Comparison of ENCODE assay signal across 7 cellular contexts in genomic region chr3:50932918-50933317, GRCh38.
DNase-seq lines count a peak whose midpoint lies in the region; ATAC-seq and TF ChIP-seq lines count a peak whose summit lies in the region.
"Not testable (repeated sequence)": the region's sequence is repeated elsewhere in the genome, so short reads cannot be mapped to it uniquely, and the experiment has no call there.

No MANE protein-coding gene starts in this region.

- H3K4me2 ChIP-seq in mammary epithelial cell (ENCODE audit: insufficient read depth, low read depth, low read length), result not testable (repeated sequence)

- not testable (repeated sequence) for H4K20me1 ChIP-seq in mammary epithelial cell (ENCODE audit: insufficient read depth, low read length)

- H3K27me3 ChIP-seq in mammary epithelial cell (ENCODE audit: insufficient read depth, low read length), result not testable (repeated sequence)

- TF ChIP-seq CTCF in mammary epithelial cell (conservative IDR thresholded peaks at IDR 0.05 in 1 of 2, IDR thresholded peaks at IDR 0.05 in 1 of 2; ENCODE audit: extremely low read depth in 1 of 2, insufficient read depth in 1 of 2, low read depth in 1 of 2, low read length in 2 of 2), result not testable (repeated sequence)

- not testable (repeated sequence) for BruUV-seq in mammary epithelial cell (replicated peaks; lab: Mats Ljungman, UMichigan)

- H3K27ac ChIP-seq in mammary epithelial cell (ENCODE audit: insufficient read depth, low read depth, low read length), result not testable (repeated sequence)

- peaks cover 15% of the 10 kb centered on the region for H3K9me3 Mint-ChIP-seq in activated CD4-positive, alpha-beta T cell treated with anti-CD3 and anti-CD28 coated beads for 36 hours (ENCODE audit: low read depth)
- peaks cover 19% of the 10 kb centered on the region for H3K9me3 Mint-ChIP-seq in activated CD4-positive, alpha-beta memory T cell treated with anti-CD3 and anti-CD28 coated beads for 36 hours
- not testable (repeated sequence) for H3K9me3 Mint-ChIP-seq in activated T-helper 17 cell treated with anti-CD3 and anti-CD28 coated beads, Interleukin-2, amount 50 U/mL, for 72 hours

- H3K4me3 ChIP-seq in mammary epithelial cell (replicated peaks in 1 of 3; ENCODE audit: insufficient read depth in 1 of 3, low read depth in 2 of 3, low read length in 3 of 3), result not testable (repeated sequence)

- H3K27me3 Mint-ChIP-seq in activated CD4-positive, alpha-beta T cell treated with anti-CD3 and anti-CD28 coated beads for 36 hours, result peaks cover 17% of the 10 kb centered on the region
- not testable (repeated sequence) for H3K27me3 Mint-ChIP-seq in activated CD4-positive, alpha-beta memory T cell treated with anti-CD3 and anti-CD28 coated beads for 36 hours
- peaks cover 22% of the 10 kb centered on the region for H3K27me3 Mint-ChIP-seq in activated T-helper 17 cell treated with anti-CD3 and anti-CD28 coated beads, Interleukin-2, amount 50 U/mL, for 72 hours

- not testable (repeated sequence) for H3K4me3 Mint-ChIP-seq in activated CD4-positive, alpha-beta T cell treated with anti-CD3 and anti-CD28 coated beads for 36 hours; activated CD4-positive, alpha-beta memory T cell treated with anti-CD3 and anti-CD28 coated beads for 36 hours; activated T-helper 17 cell treated with anti-CD3 and anti-CD28 coated beads, Interleukin-2, amount 50 U/mL, for 72 hours

- H3K4me1 ChIP-seq in mammary epithelial cell (ENCODE audit: insufficient read depth, low read length), result not testable (repeated sequence)

- not testable (repeated sequence) for H2AFZ ChIP-seq in mammary epithelial cell (ENCODE audit: low read depth, low read length)

- dilution Hi-C loops in mammary epithelial cell (cut with HindIII; ENCODE audit: low sequenced_read_pairs), result not testable (repeated sequence)

- peak; percentile 36 for ATAC-seq in activated CD4-positive, alpha-beta T cell treated with anti-CD3 and anti-CD28 coated beads for 36 hours
- peak; percentile 87 for ATAC-seq in activated T-helper 17 cell treated with anti-CD3 and anti-CD28 coated beads, Interleukin-2, amount 50 U/mL, for 72 hours (replicated peaks)

- H3K27ac Mint-ChIP-seq in activated CD4-positive, alpha-beta T cell treated with anti-CD3 and anti-CD28 coated beads for 36 hours; activated CD4-positive, alpha-beta memory T cell treated with anti-CD3 and anti-CD28 coated beads for 36 hours; activated T-helper 17 cell treated with anti-CD3 and anti-CD28 coated beads, Interleukin-2, amount 50 U/mL, for 72 hours: not testable (repeated sequence)

- H3K36me3 ChIP-seq in mammary epithelial cell (ENCODE audit: insufficient read depth, low read length), result not testable (repeated sequence)

- H3K4me1 Mint-ChIP-seq in activated CD4-positive, alpha-beta T cell treated with anti-CD3 and anti-CD28 coated beads for 36 hours; activated CD4-positive, alpha-beta memory T cell treated with anti-CD3 and anti-CD28 coated beads for 36 hours (ENCODE audit: low read depth); activated T-helper 17 cell treated with anti-CD3 and anti-CD28 coated beads, Interleukin-2, amount 50 U/mL, for 72 hours: not testable (repeated sequence)

- H3K79me2 ChIP-seq in mammary epithelial cell (ENCODE audit: insufficient read depth, low read length), result not testable (repeated sequence)

- in situ Hi-C loops in mammary epithelial cell (cut with MboI; ENCODE audit: low sequenced_read_pairs in 2 of 2), result not testable (repeated sequence)

- POLR2A ChIA-PET in activated CD4-positive, alpha-beta T cell treated with anti-CD3 and anti-CD28 coated beads for 36 hours (lab: Charles Lee); activated CD4-positive, alpha-beta memory T cell treated with anti-CD3 and anti-CD28 coated beads for 36 hours (lab: Charles Lee): not testable (repeated sequence)

- not testable (repeated sequence) for H3K36me3 Mint-ChIP-seq in activated CD4-positive, alpha-beta T cell treated with anti-CD3 and anti-CD28 coated beads for 36 hours (ENCODE audit: low read depth); activated T-helper 17 cell treated with anti-CD3 and anti-CD28 coated beads, Interleukin-2, amount 50 U/mL, for 72 hours (ENCODE audit: low read depth)
- H3K36me3 Mint-ChIP-seq in activated CD4-positive, alpha-beta memory T cell treated with anti-CD3 and anti-CD28 coated beads for 36 hours, result peaks cover 15% of the 10 kb centered on the region

- peak; percentile 33 for DNase-seq in HT1080 (ENCODE audit: low read depth)
- DNase-seq in activated CD4-positive, alpha-beta T cell treated with anti-CD3 and anti-CD28 coated beads for 36 hours, result peak; percentile 25
- DNase-seq in activated CD4-positive, alpha-beta memory T cell treated with anti-CD3 and anti-CD28 coated beads for 36 hours, result peak; percentile 12
- DNase-seq in mammary epithelial cell, result peak; percentile 35
- DNase-seq in stimulated activated CD4-positive, alpha-beta T cell treated with anti-CD3 and anti-CD28 coated beads, Interleukin-15, amount 100 ng/mL, for 24 hours, result peak; percentile 9
- DNase-seq in stimulated activated CD4-positive, alpha-beta T cell treated with anti-CD3 and anti-CD28 coated beads, Interleukin-4, amount 100 ng/mL, for 24 hours, result peak; percentile 7

- CTCF ChIA-PET in activated CD4-positive, alpha-beta T cell treated with anti-CD3 and anti-CD28 coated beads for 36 hours (lab: Charles Lee); activated CD4-positive, alpha-beta memory T cell treated with anti-CD3 and anti-CD28 coated beads for 36 hours (lab: Charles Lee); mammary epithelial cell (lab: Charles Lee; ENCODE audit: low non-redundant PET): not testable (repeated sequence)

- H3K9me3 ChIP-seq in mammary epithelial cell (replicated peaks; ENCODE audit: insufficient read depth, low read length), result not testable (repeated sequence)

- H3K9ac ChIP-seq in mammary epithelial cell (ENCODE audit: insufficient read depth, low read length), result not testable (repeated sequence)

- WGBS in mammary epithelial cell (ENCODE audit: low coverage, missing lambda C conversion rate), result 46% methylated on average over 2 of the region's 2 CpGs

- intact Hi-C loops in activated CD4-positive, alpha-beta T cell treated with anti-CD3 and anti-CD28 coated beads for 36 hours (cut with DNase I, micrococcal nuclease); activated CD4-positive, alpha-beta memory T cell treated with anti-CD3 and anti-CD28 coated beads for 36 hours (cut with micrococcal nuclease); mammary epithelial cell (cut with micrococcal nuclease): not testable (repeated sequence)
